ENCODE assay signal across 10 cellular contexts in the genomic region with DNA sequence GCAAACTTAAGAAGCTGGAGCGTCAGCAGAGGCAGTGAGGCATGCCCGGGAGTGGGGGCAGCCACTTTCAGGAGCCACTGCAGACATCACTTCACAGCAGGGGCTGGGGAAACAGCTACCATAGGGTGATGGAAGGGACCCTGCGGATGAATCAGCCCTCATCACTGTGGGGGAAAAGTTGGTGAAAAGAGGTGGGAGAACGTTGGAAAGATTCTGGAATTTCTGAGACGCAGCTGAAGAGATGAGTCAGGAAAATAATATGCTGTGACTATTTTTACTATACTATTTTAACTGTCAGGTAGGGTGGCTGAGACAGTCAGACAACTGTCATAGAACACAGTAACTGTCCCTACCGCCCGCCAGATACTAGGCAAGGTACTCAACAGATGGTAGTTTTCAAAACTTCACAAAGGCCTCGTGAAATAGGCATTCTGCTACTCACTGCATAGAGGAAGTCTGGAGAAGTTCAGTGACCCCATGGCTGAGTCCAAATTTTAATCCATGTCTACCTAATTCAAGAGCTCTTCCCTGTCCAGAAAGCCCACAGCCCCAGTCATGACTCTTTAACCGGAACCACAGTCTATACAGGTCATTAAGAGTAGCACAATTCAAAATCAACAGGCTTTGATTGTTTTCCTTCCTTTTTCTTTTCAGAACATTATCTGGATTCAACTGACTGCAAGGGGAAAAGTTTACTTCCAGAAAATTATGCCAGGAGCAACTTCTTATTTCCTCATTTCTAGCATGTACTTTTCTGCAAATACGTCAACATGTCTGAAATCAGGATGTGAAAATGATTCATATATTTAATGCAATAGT. TPM values are rescaled to one million over a fixed set of nuclear protein-coding genes. Genes with fewer than 3 reads are reported as not detected.
DNase-seq lines count a peak whose midpoint lies in the region; ATAC-seq and TF ChIP-seq lines count a peak whose summit lies in the region.
"Had no signal": no experiment of that assay in that cellular context is flagged by ENCODE, and none has a peak within 500 bp of the region (broad histone marks: within the 10 kb centered on the region; RNA-seq: fewer than 3 reads in every experiment).

No MANE protein-coding gene starts in this region.

- peaks cover 2% of the 10 kb centered on the region for H3K79me1 ChIP-seq in trophoblast cell (ENCODE audit: low read length)

- peak overlapping the region in 5 of 12 donors; percentile 18 to 92 (median 33) for H3K27ac ChIP-seq in heart left ventricle
- H3K27ac ChIP-seq in trophoblast cell (ENCODE audit: low read depth, low read length): peak overlapping the region; percentile 6
- no peak overlapping the region for H3K27ac ChIP-seq in OCI-LY7 (ENCODE audit: low read depth, low read length, poor library complexity, severe bottlenecking)

- no peak overlapping the region for H2AK5ac ChIP-seq in trophoblast cell (ENCODE audit: low read length)

- no peak overlapping the region for H3K18ac ChIP-seq in trophoblast cell (ENCODE audit: low read length)

- H3K14ac ChIP-seq in trophoblast cell (ENCODE audit: low read length): no peak overlapping the region

- no peaks in the 10 kb centered on the region for H3K9me3 ChIP-seq in heart left ventricle
- H3K9me3 ChIP-seq in trophoblast cell (ENCODE audit: insufficient read depth, low read depth, low read length): no peaks in the 10 kb centered on the region
- H3K9me3 ChIP-seq in OCI-LY7 (ENCODE audit: low read length): no peaks in the 10 kb centered on the region

- no peak overlapping the region for H2BK12ac ChIP-seq in trophoblast cell (ENCODE audit: low read length)

- no TSS peak for BruUV-seq in OCI-LY7 (replicated peaks; lab: Mats Ljungman, UMichigan)

- no peaks in the 10 kb centered on the region for H3K9me2 ChIP-seq in OCI-LY7 (ENCODE audit: insufficient read depth, low read length)

- no peak overlapping the region for H3K23ac ChIP-seq in trophoblast cell (ENCODE audit: low read length)

- no peaks in the 10 kb centered on the region for H4K20me1 ChIP-seq in OCI-LY7 (ENCODE audit: insufficient read depth, low read length)

- H4K8ac ChIP-seq in trophoblast cell (ENCODE audit: low read depth, low read length): no peak overlapping the region

- H4K12ac ChIP-seq in trophoblast cell (ENCODE audit: low read depth, low read length): no peak overlapping the region

- no peak overlapping the region for H3K4me2 ChIP-seq in trophoblast cell (ENCODE audit: low read length)
- no peak overlapping the region for H3K4me2 ChIP-seq in OCI-LY7 (ENCODE audit: low read length)

- H3K27me3 ChIP-seq in heart left ventricle (no peaks in the 10 kb centered on the region), trophoblast cell (ENCODE audit: insufficient read depth, low read length) (no peaks in the 10 kb centered on the region)

- H3K79me2 ChIP-seq in trophoblast cell (ENCODE audit: control insufficient read depth, insufficient read depth, low read length, poor library complexity) (no peaks in the 10 kb centered on the region), OCI-LY7 (ENCODE audit: insufficient read depth, low read depth, low read length) (no peaks in the 10 kb centered on the region)

- H3K4me1 ChIP-seq in heart left ventricle (peaks cover 0 to 31% (median 0%) of the 10 kb centered on the region in 12 donors), trophoblast cell (ENCODE audit: control insufficient read depth in 1 of 2, insufficient read depth in 2 of 2, low read length in 2 of 2) (peaks cover 8 to 12% of the 10 kb centered on the region in 2 experiments), OCI-LY7 (ENCODE audit: insufficient read depth, low read length, poor library complexity, severe bottlenecking) (no peaks in the 10 kb centered on the region)

- H3K4me3 ChIP-seq in heart left ventricle: no peak overlapping the region
- no peak overlapping the region for H3K4me3 ChIP-seq in trophoblast cell (ENCODE audit: low read depth, low read length)
- no peak overlapping the region for H3K4me3 ChIP-seq in OCI-LY7 (ENCODE audit: low read depth, low read length, poor library complexity, severe bottlenecking)

- WGBS in heart left ventricle, 4 donors: 59 to 68% (median 63%) methylated on average over 10 of the region's 10 CpGs
- WGBS in trophoblast cell (ENCODE audit: extremely low coverage, insufficient coverage, insufficient read length): no CpG with 5 or more reads among the region's 10 CpGs

- no peak overlapping the region for H3K4ac ChIP-seq in trophoblast cell (ENCODE audit: low read depth, low read length)

- ATAC-seq in heart left ventricle (peak; percentile 37 to 86 (median 74)), GM18870 (IDR thresholded peaks at IDR 0.05; ENCODE audit: unreplicated experiment) (no peak)

- H3K36me3 ChIP-seq in heart left ventricle: no peaks in the 10 kb centered on the region
- H3K36me3 ChIP-seq in trophoblast cell (ENCODE audit: control insufficient read depth in 1 of 2, insufficient read depth in 2 of 2, low read length in 2 of 2): peaks cover 0 to 3% of the 10 kb centered on the region in 2 experiments
- no peaks in the 10 kb centered on the region for H3K36me3 ChIP-seq in OCI-LY7 (ENCODE audit: insufficient read depth, low read length)

- peak; percentile 63 for DNase-seq in Daoy (ENCODE audit: low read depth)
- peak; percentile 2 for DNase-seq in RKO (ENCODE audit: low spot score)
- DNase-seq in heart left ventricle: peak in 1 of 5 donors; percentile 20
- peak; percentile 16 to 60 for DNase-seq in trophoblast cell
- DNase-seq in OCI-LY7 (ENCODE audit: low spot score): no peak
- DNase-seq in GM19240 (ENCODE audit: insufficient read length, low spot score): no peak
- no peak for DNase-seq in stimulated activated CD8-positive, alpha-beta memory T cell treated with anti-CD3 and anti-CD28 coated beads, Interleukin-4, amount 100 ng/mL, for 48 hours
- DNase-seq: C1 segment of cervical spinal cord, NCI-H187 had no signal

- TF ChIP-seq CTCF in heart left ventricle (IDR thresholded peaks at IDR 0.05) (no peak), OCI-LY7 (conservative IDR thresholded peaks at IDR 0.05; ENCODE audit: low read length) (no peak)

- no peak overlapping the region for H2BK5ac ChIP-seq in trophoblast cell (ENCODE audit: low read depth, low read length, poor library complexity)

- TF ChIP-seq POLR2A in heart left ventricle (IDR thresholded peaks at IDR 0.05): no peak

- no peak overlapping the region for H3K9ac ChIP-seq in trophoblast cell (ENCODE audit: low read length)

- no peak overlapping the region for H4K91ac ChIP-seq in trophoblast cell (ENCODE audit: low read depth, low read length)

- H2AFZ ChIP-seq in trophoblast cell (ENCODE audit: insufficient read depth, low read length, poor library complexity): no peak overlapping the region
- H2AFZ ChIP-seq in OCI-LY7 (ENCODE audit: low read length): no peak overlapping the region

- POLR2A ChIA-PET in OCI-LY7 (lab: Charles Lee): interaction anchor here (0.5 kb wide), 1 partner anchor 1263 kb away, joined by 3 read pairs; no protein-coding TSS in a partner anchor

- intact Hi-C loops in heart left ventricle (cut with DNase I): no loop called here
- intact Hi-C loops in OCI-LY7 (cut with micrococcal nuclease; ENCODE audit: unreplicated experiment): loop anchor here (10.0 kb wide), 1 partner anchor 58 kb away; no protein-coding TSS in a partner anchor

- no peak overlapping the region for H2BK120ac ChIP-seq in trophoblast cell (ENCODE audit: insufficient read depth, low read length, poor library complexity)

- CTCF ChIA-PET in OCI-LY7 (lab: Charles Lee; ENCODE audit: unreplicated experiment): no interaction called here

RNA-seq across cellular contexts. Expression of gene EPB41L3, which starts 39.3 kb away (rescaled TPM):
- 34.2 and 64.6 TPM in 2 replicates for total RNA-seq in Daoy (2014; rRNA removed; shearing (Covaris generic))
- total RNA-seq in heart left ventricle: 10 to 100 TPM in 3 of 9 donors, 1 to 10 TPM in 6; 5.5 to 45.6 (median 9.1) TPM
- 1 to 10 TPM; 2.7 to 5.6 TPM for polyA plus RNA-seq in heart left ventricle
- 312 and 318 TPM in 2 replicates for polyA plus RNA-seq in trophoblast cell (2013)
- not detected in 2 replicates for total RNA-seq in OCI-LY7 (2014; rRNA removed; shearing (Covaris generic))
- not detected in 2 replicates for total RNA-seq in OCI-LY7 (2022)

Comparison
In these comparisons a context has a peak if more than half of its experiments do, and no peak if none do; other contexts are left out.
1. DNase-seq: peak in Daoy (single experiment), RKO (single experiment) and trophoblast cell (2 of 2); none in OCI-LY7 (single experiment), GM19240 (single experiment) and stimulated activated CD8-positive, alpha-beta memory T cell treated with anti-CD3 and anti-CD28 coated beads, Interleukin-4, amount 100 ng/mL, for 48 hours (single experiment).
2. RNA of gene EPB41L3, which starts 39.3 kb away (total RNA-seq): 34.2 to 64.6 TPM in Daoy and 5.5 to 45.6 TPM in heart left ventricle; not detected in OCI-LY7; every median in the first group is over 4 times any median in the second.